In genomic region chr7:128266529-128266890, GRCh38 we compare ENCODE assay signal across 16 cellular contexts. TPM values are rescaled to one million over a fixed set of nuclear protein-coding genes. Genes with fewer than 3 reads are reported as not detected.
A peak's percentile ranks its signal among the peaks of the same experiment; 100 is the strongest.
DNase-seq lines count a peak whose midpoint lies in the region; ATAC-seq, FAIRE-seq and TF ChIP-seq lines count a peak whose summit lies in the region.
"Had no signal": no experiment of that assay in that cellular context is flagged by ENCODE, and none has a peak within 500 bp of the region (broad histone marks: within the 10 kb centered on the region; RNA-seq: fewer than 3 reads in every experiment).

No MANE protein-coding gene starts in this region.

- no peak for TF ChIP-seq POLR2A in HepG2 (IDR thresholded peaks at IDR 0.05; ENCODE audit: insufficient read depth in 1 of 2, low read depth in 2 of 2, low read length in 2 of 2)
- no peak for TF ChIP-seq POLR2A in right lobe of liver (IDR thresholded peaks at IDR 0.05)

- H3K9me3 Mint-ChIP-seq in neural progenitor cell: no peaks in the 10 kb centered on the region
- H3K9me3 Mint-ChIP-seq: activated CD8-positive, alpha-beta T cell treated with anti-CD3 and anti-CD28 coated beads for 36 hours; activated T-helper 2 cell treated with anti-CD3 and anti-CD28 coated beads, Interferon-gamma antibody, Interleukin-2, Interleukin-4, amounts not matched to agents 10 μg/mL and 5 μg/mL and 100 μg/mL, durations not matched to agents 14 hours and 24 hours and 36 hours; immature natural killer cell had no signal

- no peaks in the 10 kb centered on the region for H3K9me3 ChIP-seq in HepG2 (ENCODE audit: low read length)
- no peaks in the 10 kb centered on the region for H3K9me3 ChIP-seq in right lobe of liver
- no peaks in the 10 kb centered on the region for H3K9me3 ChIP-seq in neural progenitor cell (ENCODE audit: low read depth)
- H3K9me3 ChIP-seq in colonic mucosa: no peaks in the 10 kb centered on the region

- no peak for DNase-seq in HepG2 (ENCODE audit: low spot score)
- DNase-seq in right lobe of liver: no peak
- DNase-seq in epithelial cell of prostate (ENCODE audit: low read depth, low spot score): no peak
- no peak for DNase-seq in neural progenitor cell (ENCODE audit: low spot score)
- no peak for DNase-seq in colonic mucosa
- no peak for DNase-seq in activated CD4-positive, alpha-beta T cell treated with anti-CD3 and anti-CD28 coated beads, Interleukin-2, amount 50 U/mL, for 48 hours
- DNase-seq in activated gamma-delta T cell (lab: John Stamatoyannopoulos, UW): no peak
- no peak for DNase-seq in stimulated activated CD4-positive, alpha-beta T cell treated with anti-CD3 and anti-CD28 coated beads, Interleukin-15, amount 100 ng/mL, for 24 hours
- DNase-seq: activated CD8-positive, alpha-beta T cell treated with anti-CD3 and anti-CD28 coated beads for 36 hours; GF-D8; immature natural killer cell; NCI-H1048; stimulated activated CD4-positive, alpha-beta T cell treated with anti-CD3 and anti-CD28 coated beads, Interleukin-1b, Interleukin-23, amount 100 ng/mL, for 48 hours; stimulated activated CD8-positive, alpha-beta memory T cell treated with anti-CD3 and anti-CD28 coated beads, Interleukin-4, amount 100 ng/mL, for 48 hours had no signal

- H3K36me3 ChIP-seq in HepG2 (replicated peaks in 1 of 2; ENCODE audit: control insufficient read depth in 1 of 2, insufficient read depth in 2 of 2, low read length in 2 of 2) (no peaks in the 10 kb centered on the region), right lobe of liver (no peaks in the 10 kb centered on the region), neural progenitor cell (no peaks in the 10 kb centered on the region), colonic mucosa (no peaks in the 10 kb centered on the region)

- H3K4me3 ChIP-seq in HepG2 (replicated peaks in 1 of 3; ENCODE audit: insufficient read depth in 1 of 3, low read depth in 2 of 3, low read length in 3 of 3) (0 out of 6 replicates have a peak overlapping the region, but pooled peaks of 1 of the 3 experiments have one; percentile 26), right lobe of liver (no peak overlapping the region), neural progenitor cell (no peak overlapping the region), colonic mucosa (no peak overlapping the region)

- in situ Hi-C loops in HepG2 (cut with HindIII; ENCODE audit: extremely low pct_ligation_motif_present, low pct_unique_long_range_greater_than_20kb): no loop called here

- CTCF ChIA-PET in HepG2 (lab: Yijun Ruan, JAX; ENCODE audit: low intra/inter-chr PET ratio, low total read pairs): no interaction called here

- H3K36me3 Mint-ChIP-seq in neural progenitor cell: peaks cover 2% of the 10 kb centered on the region

- TF ChIP-seq EP300 in HepG2 (IDR thresholded peaks at IDR 0.05; ENCODE audit: low read depth in 2 of 2, low read length in 2 of 2): no peak
- no peak for TF ChIP-seq EP300 in HepG2 (CRISPR knock-in tag; IDR thresholded peaks at IDR 0.05; ENCODE audit: borderline replicate concordance)

- no peak for FAIRE-seq in HepG2 (lab: Jason Lieb, UNC)
- FAIRE-seq: A204.1 had no signal

- intact Hi-C loops in HepG2 (cut with micrococcal nuclease; ENCODE audit: unreplicated experiment) (no loop called here), right lobe of liver (cut with DNase I) (no loop called here), colonic mucosa (cut with DNase I) (no loop called here)

- H3K27me3 ChIP-seq in HepG2 (ENCODE audit: control insufficient read depth in 1 of 2, insufficient read depth in 2 of 2, low read length in 2 of 2) (no peaks in the 10 kb centered on the region; a peak in 1 of 5 replicates), right lobe of liver (peaks cover 0 to 6% of the 10 kb centered on the region in 2 donors), neural progenitor cell (no peaks in the 10 kb centered on the region), colonic mucosa (peaks cover 16% of the 10 kb centered on the region)

- peaks cover 34% of the 10 kb centered on the region for H3K4me1 Mint-ChIP-seq in neural progenitor cell
- H3K4me1 Mint-ChIP-seq: immature natural killer cell had no signal

- H3K4me3 Mint-ChIP-seq in neural progenitor cell: peak overlapping the region; percentile 74
- H3K4me3 Mint-ChIP-seq: activated CD8-positive, alpha-beta T cell treated with anti-CD3 and anti-CD28 coated beads for 36 hours; immature natural killer cell had no signal

- H3F3A ChIP-seq in neural progenitor cell (ENCODE audit: low read depth): peaks cover 26% of the 10 kb centered on the region

- POLR2A ChIA-PET in HepG2 (lab: Yijun Ruan, JAX): no interaction called here

- no TSS peak for BruUV-seq in HepG2 (replicated peaks; lab: Mats Ljungman, UMichigan)

- H3K27ac ChIP-seq in HepG2 (ENCODE audit: extremely low read length, insufficient read depth, low read length) (no peak overlapping the region), right lobe of liver (no peak overlapping the region), epithelial cell of prostate (peak overlapping the region; percentile 83), neural progenitor cell (no peak overlapping the region), colonic mucosa (no peak overlapping the region)

- TF ChIP-seq CTCF in HepG2 (CRISPR knock-in tag; IDR thresholded peaks at IDR 0.05): no peak
- TF ChIP-seq CTCF in right lobe of liver (IDR thresholded peaks at IDR 0.05): no peak
- TF ChIP-seq CTCF in neural progenitor cell (IDR thresholded peaks at IDR 0.05): no peak
- no peak for TF ChIP-seq CTCF in colonic mucosa (IDR thresholded peaks at IDR 0.05)

- ATAC-seq in HepG2 (peak; percentile 16; the same call in 2 of the 3 replicates), right lobe of liver (no peak)
- ATAC-seq: activated CD8-positive, alpha-beta T cell treated with anti-CD3 and anti-CD28 coated beads for 36 hours had no signal

- H2AFZ ChIP-seq in HepG2 (ENCODE audit: low read length): no peak overlapping the region
- no peak overlapping the region for H2AFZ ChIP-seq in neural progenitor cell (replicated peaks)

- H3K4me2 ChIP-seq in HepG2 (ENCODE audit: low read depth, low read length) (peak overlapping the region; percentile 82), neural progenitor cell (peak overlapping the region; percentile 63)

- H3K79me2 ChIP-seq in HepG2 (ENCODE audit: insufficient read depth, low read length) (no peaks in the 10 kb centered on the region), neural progenitor cell (ENCODE audit: low read depth) (no peaks in the 10 kb centered on the region)

- no peak for TF ChIP-seq RAD21 in HepG2 (CRISPR knock-in tag; IDR thresholded peaks at IDR 0.05)

- no peaks in the 10 kb centered on the region for H4K20me1 ChIP-seq in HepG2 (ENCODE audit: insufficient read depth, low read length)
- H4K20me1 ChIP-seq in neural progenitor cell (ENCODE audit: low read depth): no peaks in the 10 kb centered on the region

- peaks cover 13% of the 10 kb centered on the region for H3K27me3 Mint-ChIP-seq in neural progenitor cell (ENCODE audit: insufficient read depth, low read depth)

- no peak overlapping the region for H3K9ac ChIP-seq in HepG2 (ENCODE audit: insufficient read depth, low read depth, low read length)
- no peak overlapping the region for H3K9ac ChIP-seq in neural progenitor cell
- no peak overlapping the region for H3K9ac ChIP-seq in colonic mucosa (ENCODE audit: low read depth in 2 of 2, low read length in 2 of 2)

- peak overlapping the region; percentile 80 for H3K27ac Mint-ChIP-seq in neural progenitor cell
- H3K27ac Mint-ChIP-seq: activated CD8-positive, alpha-beta T cell treated with anti-CD3 and anti-CD28 coated beads for 36 hours; activated T-helper 2 cell treated with anti-CD3 and anti-CD28 coated beads, Interferon-gamma antibody, Interleukin-2, Interleukin-4, amounts not matched to agents 10 μg/mL and 5 μg/mL and 100 μg/mL, durations not matched to agents 14 hours and 24 hours and 36 hours; immature natural killer cell had no signal

- H3K4me1 ChIP-seq in HepG2 (ENCODE audit: insufficient read depth, low read length) (peaks cover 21% of the 10 kb centered on the region), right lobe of liver (peaks cover 0 to 9% (median 0%) of the 10 kb centered on the region in 4 donors), neural progenitor cell (peaks cover 21% of the 10 kb centered on the region), colonic mucosa (no peaks in the 10 kb centered on the region)

- 50% methylated on average over 1 of the region's 1 CpG for WGBS in HepG2 (ENCODE audit: low lambda C conversion rate)
- no CpG with 5 or more reads among the region's 1 CpG for WGBS in right lobe of liver (ENCODE audit: insufficient coverage, low coverage, low lambda C conversion rate, missing lambda C conversion rate)

TF ChIP-seq in HepG2, 621 proteins besides CTCF, POLR2A, EP300 and RAD21 (continues in another document):
- TF ChIP-seq ZNF747 (CRISPR knock-in tag; IDR thresholded peaks at IDR 0.05; ENCODE audit: borderline replicate concordance): no peak

RNA-seq across cellular contexts. Expression of gene LEP, which starts 25.4 kb away (rescaled TPM):
- total RNA-seq in HepG2 (2016; rRNA removed; fragmentation: Illumina TruSeq; extraction: Trizol) (not detected in 2 replicates), right lobe of liver (not detected), neural progenitor cell (ENCODE audit: low replicate concordance) (not detected in 2 replicates), colonic mucosa (under 1 TPM in 1 of 2 donors, not detected in 1; 0.07 TPM)
- total RNA-seq in HepG2 (2016; cell fraction: cytosol; rRNA removed; fragmentation: Illumina TruSeq; extraction: Trizol; ENCODE audit: low read depth): not detected in 2 replicates
- total RNA-seq in HepG2 (2016; cell fraction: insoluble cytoplasmic fraction; rRNA removed; fragmentation: Illumina TruSeq; extraction: Trizol): not detected in 2 replicates
- not detected in 2 replicates for total RNA-seq in HepG2 (2016; cell fraction: membrane; rRNA removed; fragmentation: Illumina TruSeq; extraction: Trizol)
- total RNA-seq in HepG2 (2016; cell fraction: nucleus; rRNA removed; fragmentation: Illumina TruSeq; extraction: Trizol): not detected in 2 replicates
- 0.04 and 0.05 TPM in 2 replicates for polyA plus RNA-seq in HepG2 (2011; rRNA removed)
- polyA plus RNA-seq in HepG2 (2011; cell fraction: cytosol; rRNA removed): 0.01 and 0.03 TPM in 2 replicates
- polyA plus RNA-seq in HepG2 (2011; cell fraction: nucleus; rRNA removed): not detected in 2 replicates
- polyA plus RNA-seq in HepG2 (2012): 0.09 and 0.12 TPM in 2 replicates
- not detected in 2 replicates for polyA plus RNA-seq in HepG2 (2016; cell fraction: cytosol; fragmentation: Illumina TruSeq; extraction: Trizol; ENCODE audit: low read depth)
- polyA plus RNA-seq in HepG2 (2016; cell fraction: insoluble cytoplasmic fraction; fragmentation: Illumina TruSeq; extraction: Trizol; ENCODE audit: low read depth): not detected in 2 replicates
- not detected in 2 replicates for polyA plus RNA-seq in HepG2 (2016; cell fraction: membrane; fragmentation: Illumina TruSeq; extraction: Trizol; ENCODE audit: low read depth)
- not detected in 2 replicates for polyA plus RNA-seq in HepG2 (2016; cell fraction: nucleus; fragmentation: Illumina TruSeq; extraction: Trizol; ENCODE audit: insufficient read depth, low read depth)
- polyA minus RNA-seq in HepG2 (2011; rRNA and poly(A)+ RNA removed; ENCODE audit: low replicate concordance): not detected in 2 replicates
- not detected in 2 replicates for polyA minus RNA-seq in HepG2 (2011; cell fraction: cytosol; rRNA and poly(A)+ RNA removed)
- not detected in 2 replicates for polyA minus RNA-seq in HepG2 (2011; cell fraction: nucleus; rRNA and poly(A)+ RNA removed)
- total RNA-seq: activated CD8-positive, alpha-beta T cell treated with anti-CD3 and anti-CD28 coated beads for 36 hours; activated T-helper 2 cell treated with anti-CD3 and anti-CD28 coated beads, Interferon-gamma antibody, Interleukin-2, Interleukin-4, amounts not matched to agents 10 μg/mL and 5 μg/mL and 100 μg/mL, durations not matched to agents 14 hours and 24 hours and 36 hours had no signal
- polyA plus RNA-seq: immature natural killer cell had no signal
